In the genomic region with DNA sequence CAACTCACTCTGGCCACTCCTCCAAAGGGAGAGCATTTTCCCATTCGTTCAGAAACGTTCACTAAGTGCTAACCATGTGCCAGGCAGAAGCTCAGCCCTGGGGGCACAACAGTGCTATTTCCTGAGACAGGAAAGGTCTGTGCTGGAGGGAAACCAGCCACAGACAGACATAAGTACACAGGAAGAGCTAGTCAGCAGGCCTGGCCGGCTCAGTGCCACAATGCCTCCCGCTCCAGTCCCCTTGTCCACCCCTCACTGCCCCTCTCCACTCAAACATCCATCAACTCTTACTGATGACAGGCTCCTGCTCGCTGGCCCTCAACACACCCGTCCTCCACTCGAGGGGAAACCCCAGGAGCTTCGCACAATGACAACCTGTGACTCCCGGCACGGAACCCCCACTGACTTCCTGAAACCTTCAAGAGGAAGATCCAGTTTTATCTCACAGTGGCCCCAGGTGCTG, we compare ENCODE assay signal across 8 cellular contexts. TPM values are rescaled to one million over a fixed set of nuclear protein-coding genes. Genes with fewer than 3 reads are reported as not detected.
DNase-seq lines count a peak whose midpoint lies in the region; ATAC-seq and TF ChIP-seq lines count a peak whose summit lies in the region.
"Had no signal": no experiment of that assay in that cellular context is flagged by ENCODE, and none has a peak within 500 bp of the region (broad histone marks: within the 10 kb centered on the region; RNA-seq: fewer than 3 reads in every experiment).

No MANE protein-coding gene starts in this region.

- H3K4me1 Mint-ChIP-seq in progenitor cell of endocrine pancreas (ENCODE audit: low read depth): peaks cover 6% of the 10 kb centered on the region

- H3K36me3 Mint-ChIP-seq in progenitor cell of endocrine pancreas (ENCODE audit: insufficient read depth): peaks cover 31% of the 10 kb centered on the region

- TF ChIP-seq CTCF in GM12865 (IDR thresholded peaks at IDR 0.05; ENCODE audit: insufficient read depth, low read depth, low read length, missing control alignments): no peak
- TF ChIP-seq CTCF in Loucy (conservative IDR thresholded peaks at IDR 0.05; ENCODE audit: low read length): no peak
- no peak for TF ChIP-seq CTCF in dorsolateral prefrontal cortex (IDR thresholded peaks at IDR 0.05 in 54 of 56, conservative IDR thresholded peaks at IDR 0.05 in 2 of 56; ENCODE audit: low read depth in 1 of 56, partially characterized antibody in 56 of 56)
- no peak for TF ChIP-seq CTCF in progenitor cell of endocrine pancreas (IDR thresholded peaks at IDR 0.05; ENCODE audit: unreplicated experiment)

- no peaks in the 10 kb centered on the region for H3K79me2 ChIP-seq in Loucy (ENCODE audit: insufficient read depth, low read length)

- H3K9me2 ChIP-seq in Loucy (replicated peaks; ENCODE audit: low read depth, low read length): no peaks in the 10 kb centered on the region

- no peak overlapping the region for H3K4me3 ChIP-seq in GM12865 (ENCODE audit: low read depth, low read length)
- H3K4me3 ChIP-seq in Loucy (ENCODE audit: low read length, poor library complexity, severe bottlenecking): no peak overlapping the region
- H3K4me3 ChIP-seq in dorsolateral prefrontal cortex: peak overlapping the region in 1 of 59 donors; percentile 4
- H3K4me3 ChIP-seq: SJSA1 had no signal

- H3K27me3 Mint-ChIP-seq in progenitor cell of endocrine pancreas: no peaks in the 10 kb centered on the region

- H3K27ac ChIP-seq in dorsolateral prefrontal cortex: peak overlapping the region in 36 of 59 donors; percentile 6 to 93 (median 82)
- H3K27ac ChIP-seq: SJSA1 had no signal

- no peaks in the 10 kb centered on the region for H3K9me3 ChIP-seq in Loucy (ENCODE audit: insufficient read depth, low read depth, low read length)
- H3K9me3 ChIP-seq: SJSA1 had no signal

- H3K27me3 ChIP-seq in Loucy (ENCODE audit: insufficient read depth, low read length, poor library complexity, severe bottlenecking) (no peaks in the 10 kb centered on the region), dorsolateral prefrontal cortex (no peaks in the 10 kb centered on the region)
- H3K27me3 ChIP-seq: SJSA1 had no signal

- no peaks in the 10 kb centered on the region for H3F3A ChIP-seq in Loucy (ENCODE audit: low read depth)

- H4K20me1 ChIP-seq in Loucy (ENCODE audit: insufficient read depth, low read length, poor library complexity, severe bottlenecking): no peaks in the 10 kb centered on the region

- no peak overlapping the region for H3K4me3 Mint-ChIP-seq in progenitor cell of endocrine pancreas (ENCODE audit: low read depth)

- H2AFZ ChIP-seq in Loucy (ENCODE audit: low read length): no peak overlapping the region

- peaks cover 9% of the 10 kb centered on the region for H3K4me1 ChIP-seq in Loucy (ENCODE audit: insufficient read depth, low read length, poor library complexity, severe bottlenecking)

- intact Hi-C loops in dorsolateral prefrontal cortex (cut with DNase I): no loop called here

- DNase-seq in GM12865 (ENCODE audit: low read depth) (peak; percentile 54), dorsolateral prefrontal cortex (no peak), progenitor cell of endocrine pancreas (ENCODE audit: low spot score, unreplicated experiment) (no peak), NCI-H2196 treated with DMSO at 0.1 percent for 48 hours (lab: John Stamatoyannopoulos, UW; ENCODE audit: unreplicated experiment) (no peak), NCI-H2081 treated with DMSO at 0.1 percent for 48 hours (lab: John Stamatoyannopoulos, UW) (no peak)

- no peak overlapping the region for H3K4me2 ChIP-seq in Loucy (ENCODE audit: low read depth, low read length, poor library complexity, severe bottlenecking)

- peak overlapping the region; percentile 88 for H3K27ac Mint-ChIP-seq in progenitor cell of endocrine pancreas

- peaks cover 63% of the 10 kb centered on the region; the same call in 1 of the 2 replicates for H3K36me3 ChIP-seq in Loucy (ENCODE audit: insufficient read depth, low read length)

- no peak for ATAC-seq in HG03565 (IDR thresholded peaks at IDR 0.05; ENCODE audit: unreplicated experiment)

- no peaks in the 10 kb centered on the region for H3K9me3 Mint-ChIP-seq in progenitor cell of endocrine pancreas (ENCODE audit: low read depth)

- peak overlapping the region; percentile 42 for H3K9ac ChIP-seq in Loucy (ENCODE audit: low read depth, low read length, poor library complexity, severe bottlenecking)

RNA-seq across cellular contexts. Expression of a gene that starts 11.3 kb away (rescaled TPM):
- 100 to 1,000 TPM in 45 of 120 experiments, 10 to 100 TPM in 75; 52.0 to 175 (median 92.9) TPM for total RNA-seq in dorsolateral prefrontal cortex
- 0.26 and 0.93 TPM in 2 replicates for total RNA-seq in progenitor cell of endocrine pancreas

RNA-seq across cellular contexts. Expression of a gene that starts 48.2 kb away (rescaled TPM):
- total RNA-seq in dorsolateral prefrontal cortex (10 to 100 TPM; 12.7 to 39.6 (median 22.5) TPM), progenitor cell of endocrine pancreas (90.4 and 91.0 TPM in 2 replicates)

RNA-seq across cellular contexts. Expression of a gene that starts 48.5 kb away (rescaled TPM):
- total RNA-seq in dorsolateral prefrontal cortex: 10 to 100 TPM; 14.1 to 42.1 (median 18.4) TPM
- total RNA-seq in progenitor cell of endocrine pancreas: 10.3 and 11.8 TPM in 2 replicates

Comparison
In these comparisons a context has a peak if more than half of its experiments do, and no peak if none do; other contexts are left out.
1. RNA of a gene that starts 11.3 kb away (total RNA-seq): 52.0 to 175 TPM in dorsolateral prefrontal cortex; 0.26 to 0.93 TPM in progenitor cell of endocrine pancreas; every median in the first group is over 10 times any median in the second.